In the genomic region with DNA sequence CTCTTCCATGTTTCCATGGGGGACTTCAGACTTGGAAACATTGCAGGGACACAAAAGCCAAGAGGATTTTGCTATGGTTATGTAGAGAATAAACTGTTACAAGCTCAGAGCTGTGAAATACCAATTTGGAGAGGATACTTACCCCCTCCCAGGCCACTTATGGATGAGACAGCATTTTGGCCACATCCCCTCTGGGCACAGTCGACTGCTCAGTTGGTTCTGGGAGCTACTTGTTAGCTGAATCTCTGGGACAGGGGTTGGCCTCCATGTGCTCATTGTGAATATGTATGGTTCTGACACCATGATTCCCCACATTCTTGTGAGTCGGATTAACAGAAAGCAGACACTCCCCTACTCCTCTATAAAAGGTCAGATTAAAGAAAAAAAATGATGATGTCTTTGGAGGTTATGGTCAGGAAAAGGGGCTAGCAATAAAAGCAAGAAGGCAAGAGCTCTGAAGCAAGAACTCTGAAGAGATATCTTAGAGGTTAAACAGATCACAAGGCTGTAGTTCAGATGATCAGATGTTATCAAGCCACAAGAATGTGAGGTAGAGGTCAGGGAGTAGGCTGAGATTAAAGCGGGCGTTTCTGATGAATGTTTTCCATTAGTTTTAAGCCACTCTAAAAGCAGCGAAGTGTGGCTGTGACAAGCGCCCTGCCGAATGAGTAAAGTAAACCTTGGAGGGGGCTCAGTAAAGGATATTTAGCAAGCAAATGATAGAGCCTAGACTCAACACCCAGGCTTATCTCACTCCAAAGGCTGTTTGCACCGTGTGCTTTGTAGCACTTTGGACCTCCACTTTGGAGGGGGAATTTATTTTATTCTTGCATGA, we compare ENCODE assay signal across 2 cellular contexts.
TF ChIP-seq lines count a peak whose summit lies in the region.

No MANE protein-coding gene starts in this region.

TF ChIP-seq in GM12878, 131 proteins besides CTCF, POLR2A, EP300 and RAD21 (continues in another document):
- TF ChIP-seq ZNF274 (IDR thresholded peaks at IDR 0.05; ENCODE audit: insufficient read depth, insufficient read length) (no peak), DPF2 (IDR thresholded peaks at IDR 0.05) (no peak), SIX5 (IDR thresholded peaks at IDR 0.05; ENCODE audit: low read depth, low read length, severe bottlenecking) (no peak), MTA2 (IDR thresholded peaks at IDR 0.05; ENCODE audit: low read depth) (no peak), BCL11A (IDR thresholded peaks at IDR 0.05; ENCODE audit: low read depth, low read length) (no peak), RCOR1 (conservative IDR thresholded peaks at IDR 0.05; ENCODE audit: low read depth, low read length) (no peak)
- TF ChIP-seq, protein P1, sequence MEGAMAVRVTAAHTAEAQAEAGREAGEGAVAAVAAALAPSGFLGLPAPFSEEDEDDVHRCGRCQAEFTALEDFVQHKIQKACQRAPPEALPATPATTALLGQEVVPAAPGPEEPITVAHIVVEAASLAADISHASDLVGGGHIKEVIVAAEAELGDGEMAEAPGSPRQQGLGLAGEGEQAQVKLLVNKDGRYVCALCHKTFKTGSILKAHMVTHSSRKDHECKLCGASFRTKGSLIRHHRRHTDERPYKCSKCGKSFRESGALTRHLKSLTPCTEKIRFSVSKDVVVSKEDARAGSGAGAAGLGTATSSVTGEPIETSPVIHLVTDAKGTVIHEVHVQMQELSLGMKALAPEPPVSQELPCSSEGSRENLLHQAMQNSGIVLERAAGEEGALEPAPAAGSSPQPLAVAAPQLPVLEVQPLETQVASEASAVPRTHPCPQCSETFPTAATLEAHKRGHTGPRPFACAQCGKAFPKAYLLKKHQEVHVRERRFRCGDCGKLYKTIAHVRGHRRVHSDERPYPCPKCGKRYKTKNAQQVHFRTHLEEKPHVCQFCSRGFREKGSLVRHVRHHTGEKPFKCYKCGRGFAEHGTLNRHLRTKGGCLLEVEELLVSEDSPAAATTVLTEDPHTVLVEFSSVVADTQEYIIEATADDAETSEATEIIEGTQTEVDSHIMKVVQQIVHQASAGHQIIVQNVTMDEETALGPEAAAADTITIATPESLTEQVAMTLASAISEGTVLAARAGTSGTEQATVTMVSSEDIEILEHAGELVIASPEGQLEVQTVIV (IDR thresholded peaks at IDR 0.05; ENCODE audit: borderline replicate concordance, partially characterized antibody) = no peak
- TF ChIP-seq, protein P2, sequence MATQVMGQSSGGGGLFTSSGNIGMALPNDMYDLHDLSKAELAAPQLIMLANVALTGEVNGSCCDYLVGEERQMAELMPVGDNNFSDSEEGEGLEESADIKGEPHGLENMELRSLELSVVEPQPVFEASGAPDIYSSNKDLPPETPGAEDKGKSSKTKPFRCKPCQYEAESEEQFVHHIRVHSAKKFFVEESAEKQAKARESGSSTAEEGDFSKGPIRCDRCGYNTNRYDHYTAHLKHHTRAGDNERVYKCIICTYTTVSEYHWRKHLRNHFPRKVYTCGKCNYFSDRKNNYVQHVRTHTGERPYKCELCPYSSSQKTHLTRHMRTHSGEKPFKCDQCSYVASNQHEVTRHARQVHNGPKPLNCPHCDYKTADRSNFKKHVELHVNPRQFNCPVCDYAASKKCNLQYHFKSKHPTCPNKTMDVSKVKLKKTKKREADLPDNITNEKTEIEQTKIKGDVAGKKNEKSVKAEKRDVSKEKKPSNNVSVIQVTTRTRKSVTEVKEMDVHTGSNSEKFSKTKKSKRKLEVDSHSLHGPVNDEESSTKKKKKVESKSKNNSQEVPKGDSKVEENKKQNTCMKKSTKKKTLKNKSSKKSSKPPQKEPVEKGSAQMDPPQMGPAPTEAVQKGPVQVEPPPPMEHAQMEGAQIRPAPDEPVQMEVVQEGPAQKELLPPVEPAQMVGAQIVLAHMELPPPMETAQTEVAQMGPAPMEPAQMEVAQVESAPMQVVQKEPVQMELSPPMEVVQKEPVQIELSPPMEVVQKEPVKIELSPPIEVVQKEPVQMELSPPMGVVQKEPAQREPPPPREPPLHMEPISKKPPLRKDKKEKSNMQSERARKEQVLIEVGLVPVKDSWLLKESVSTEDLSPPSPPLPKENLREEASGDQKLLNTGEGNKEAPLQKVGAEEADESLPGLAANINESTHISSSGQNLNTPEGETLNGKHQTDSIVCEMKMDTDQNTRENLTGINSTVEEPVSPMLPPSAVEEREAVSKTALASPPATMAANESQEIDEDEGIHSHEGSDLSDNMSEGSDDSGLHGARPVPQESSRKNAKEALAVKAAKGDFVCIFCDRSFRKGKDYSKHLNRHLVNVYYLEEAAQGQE (IDR thresholded peaks at IDR 0.05; ENCODE audit: low read depth, low read length) = no peak
- TF ChIP-seq, protein P3, sequence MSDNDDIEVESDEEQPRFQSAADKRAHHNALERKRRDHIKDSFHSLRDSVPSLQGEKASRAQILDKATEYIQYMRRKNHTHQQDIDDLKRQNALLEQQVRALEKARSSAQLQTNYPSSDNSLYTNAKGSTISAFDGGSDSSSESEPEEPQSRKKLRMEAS (IDR thresholded peaks at IDR 0.05; ENCODE audit: low read depth, low read length) = no peak
- TF ChIP-seq, protein P4, sequence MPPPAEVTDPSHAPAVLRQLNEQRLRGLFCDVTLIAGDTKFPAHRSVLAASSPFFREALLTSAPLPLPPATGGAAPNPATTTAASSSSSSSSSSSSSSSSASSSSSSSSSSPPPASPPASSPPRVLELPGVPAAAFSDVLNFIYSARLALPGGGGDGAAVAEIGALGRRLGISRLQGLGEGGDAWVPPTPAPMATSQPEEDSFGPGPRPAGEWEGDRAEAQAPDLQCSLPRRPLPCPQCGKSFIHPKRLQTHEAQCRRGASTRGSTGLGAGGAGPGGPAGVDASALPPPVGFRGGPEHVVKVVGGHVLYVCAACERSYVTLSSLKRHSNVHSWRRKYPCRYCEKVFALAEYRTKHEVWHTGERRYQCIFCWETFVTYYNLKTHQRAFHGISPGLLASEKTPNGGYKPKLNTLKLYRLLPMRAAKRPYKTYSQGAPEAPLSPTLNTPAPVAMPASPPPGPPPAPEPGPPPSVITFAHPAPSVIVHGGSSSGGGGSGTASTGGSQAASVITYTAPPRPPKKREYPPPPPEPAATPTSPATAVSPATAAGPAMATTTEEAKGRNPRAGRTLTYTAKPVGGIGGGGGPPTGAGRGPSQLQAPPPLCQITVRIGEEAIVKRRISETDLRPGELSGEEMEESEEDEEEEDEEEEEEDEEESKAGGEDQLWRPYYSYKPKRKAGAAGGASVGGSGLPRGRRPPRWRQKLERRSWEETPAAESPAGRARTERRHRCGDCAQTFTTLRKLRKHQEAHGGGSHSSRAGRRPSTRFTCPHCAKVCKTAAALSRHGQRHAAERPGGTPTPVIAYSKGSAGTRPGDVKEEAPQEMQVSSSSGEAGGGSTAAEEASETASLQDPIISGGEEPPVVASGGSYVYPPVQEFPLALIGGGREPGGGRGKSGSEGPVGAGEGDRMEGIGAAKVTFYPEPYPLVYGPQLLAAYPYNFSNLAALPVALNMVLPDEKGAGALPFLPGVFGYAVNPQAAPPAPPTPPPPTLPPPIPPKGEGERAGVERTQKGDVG (CRISPR knock-in tag; IDR thresholded peaks at IDR 0.05) = no peak
- TF ChIP-seq, protein P5, sequence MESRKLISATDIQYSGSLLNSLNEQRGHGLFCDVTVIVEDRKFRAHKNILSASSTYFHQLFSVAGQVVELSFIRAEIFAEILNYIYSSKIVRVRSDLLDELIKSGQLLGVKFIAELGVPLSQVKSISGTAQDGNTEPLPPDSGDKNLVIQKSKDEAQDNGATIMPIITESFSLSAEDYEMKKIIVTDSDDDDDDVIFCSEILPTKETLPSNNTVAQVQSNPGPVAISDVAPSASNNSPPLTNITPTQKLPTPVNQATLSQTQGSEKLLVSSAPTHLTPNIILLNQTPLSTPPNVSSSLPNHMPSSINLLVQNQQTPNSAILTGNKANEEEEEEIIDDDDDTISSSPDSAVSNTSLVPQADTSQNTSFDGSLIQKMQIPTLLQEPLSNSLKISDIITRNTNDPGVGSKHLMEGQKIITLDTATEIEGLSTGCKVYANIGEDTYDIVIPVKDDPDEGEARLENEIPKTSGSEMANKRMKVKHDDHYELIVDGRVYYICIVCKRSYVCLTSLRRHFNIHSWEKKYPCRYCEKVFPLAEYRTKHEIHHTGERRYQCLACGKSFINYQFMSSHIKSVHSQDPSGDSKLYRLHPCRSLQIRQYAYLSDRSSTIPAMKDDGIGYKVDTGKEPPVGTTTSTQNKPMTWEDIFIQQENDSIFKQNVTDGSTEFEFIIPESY (IDR thresholded peaks at IDR 0.05) = no peak

TF ChIP-seq in neural cell, 6 proteins besides CTCF, POLR2A, EP300 and RAD21:
- TF ChIP-seq POLR2AphosphoS5 (IDR thresholded peaks at IDR 0.05) (no peak), MXI1 (conservative IDR thresholded peaks at IDR 0.05; ENCODE audit: poor library complexity, severe bottlenecking) (no peak), EZH2 (IDR thresholded peaks at IDR 0.05; ENCODE audit: borderline replicate concordance, insufficient read depth, low read length, poor library complexity, severe bottlenecking) (no peak), SMC3 (conservative IDR thresholded peaks at IDR 0.05; ENCODE audit: poor library complexity) (no peak), TAF1 (IDR thresholded peaks at IDR 0.05; ENCODE audit: low read depth) (no peak)
- TF ChIP-seq, protein P2 (IDR thresholded peaks at IDR 0.05; ENCODE audit: borderline replicate concordance) = no peak
